Comparison of ENCODE assay signal across 1 cellular context in genomic region chr1:19643113-19643512, GRCh38.
A peak's percentile ranks its signal among the peaks of the same experiment; 100 is the strongest.
TF ChIP-seq lines count a peak whose summit lies in the region.

No MANE protein-coding gene starts in this region.

TF ChIP-seq in HepG2, 621 proteins besides CTCF, POLR2A, EP300 and RAD21 (continued from another document):
- TF ChIP-seq HMGXB4 (CRISPR knock-in tag; IDR thresholded peaks at IDR 0.05; ENCODE audit: borderline replicate concordance in 1 of 2, low read depth in 1 of 2): peak in 1 of 2 experiments; percentile 54; a peak in 1 of 4 replicates
- TF ChIP-seq ZNF768 (CRISPR knock-in tag; IDR thresholded peaks at IDR 0.05): 0 out of 2 replicates have a peak, but pooled peaks have one; percentile 18
- no peak for TF ChIP-seq DNMT3B (CRISPR knock-in tag; conservative IDR thresholded peaks at IDR 0.05)
- peak; percentile 70 for TF ChIP-seq ZMYM3 (CRISPR knock-in tag; IDR thresholded peaks at IDR 0.05)
- TF ChIP-seq ZNF629 (CRISPR knock-in tag; conservative IDR thresholded peaks at IDR 0.05): 0 out of 2 replicates have a peak, but pooled peaks have one; percentile 30
- peak; percentile 36; the same call in 1 of the 2 replicates for TF ChIP-seq MAX (IDR thresholded peaks at IDR 0.05)
- TF ChIP-seq STAG1 (CRISPR knock-in tag; IDR thresholded peaks at IDR 0.05): 0 out of 2 replicates have a peak, but pooled peaks have one; percentile 1
- TF ChIP-seq ZNF687 (CRISPR knock-in tag; IDR thresholded peaks at IDR 0.05): peak; percentile 30
- TF ChIP-seq RFX1 (IDR thresholded peaks at IDR 0.05): no peak
- peak; percentile 97 for TF ChIP-seq KDM1A (CRISPR knock-in tag; IDR thresholded peaks at IDR 0.05)
- peak; percentile 22; the same call in 1 of the 2 replicates for TF ChIP-seq TBX2 (CRISPR knock-in tag; IDR thresholded peaks at IDR 0.05; ENCODE audit: borderline replicate concordance)
- peak; percentile 74 for TF ChIP-seq XRCC5 (optimal IDR thresholded peaks at IDR 0.05; ENCODE audit: low read length)
- TF ChIP-seq SAP130 (CRISPR knock-in tag; IDR thresholded peaks at IDR 0.05; ENCODE audit: low read depth): peak; percentile 49
- TF ChIP-seq FOSL2 (CRISPR knock-in tag; IDR thresholded peaks at IDR 0.05): peak; percentile 74
- 0 out of 2 replicates have a peak, but pooled peaks have one; percentile 16 for TF ChIP-seq MED1 (CRISPR knock-in tag; IDR thresholded peaks at IDR 0.05)
- TF ChIP-seq, protein P1, sequence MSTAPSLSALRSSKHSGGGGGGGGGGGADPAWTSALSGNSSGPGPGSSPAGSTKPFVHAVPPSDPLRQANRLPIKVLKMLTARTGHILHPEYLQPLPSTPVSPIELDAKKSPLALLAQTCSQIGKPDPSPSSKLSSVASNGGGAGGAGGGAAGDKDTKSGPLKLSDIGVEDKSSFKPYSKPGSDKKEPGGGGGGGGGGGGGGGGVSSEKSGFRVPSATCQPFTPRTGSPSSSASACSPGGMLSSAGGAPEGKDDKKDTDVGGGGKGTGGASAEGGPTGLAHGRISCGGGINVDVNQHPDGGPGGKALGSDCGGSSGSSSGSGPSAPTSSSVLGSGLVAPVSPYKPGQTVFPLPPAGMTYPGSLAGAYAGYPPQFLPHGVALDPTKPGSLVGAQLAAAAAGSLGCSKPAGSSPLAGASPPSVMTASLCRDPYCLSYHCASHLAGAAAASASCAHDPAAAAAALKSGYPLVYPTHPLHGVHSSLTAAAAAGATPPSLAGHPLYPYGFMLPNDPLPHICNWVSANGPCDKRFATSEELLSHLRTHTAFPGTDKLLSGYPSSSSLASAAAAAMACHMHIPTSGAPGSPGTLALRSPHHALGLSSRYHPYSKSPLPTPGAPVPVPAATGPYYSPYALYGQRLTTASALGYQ (CRISPR knock-in tag; IDR thresholded peaks at IDR 0.05): no peak
- TF ChIP-seq ZNF543 (CRISPR knock-in tag; IDR thresholded peaks at IDR 0.05): 0 out of 2 replicates have a peak, but pooled peaks have one; percentile 31
